Comparison of ENCODE assay signal across 8 cellular contexts in the genomic region with DNA sequence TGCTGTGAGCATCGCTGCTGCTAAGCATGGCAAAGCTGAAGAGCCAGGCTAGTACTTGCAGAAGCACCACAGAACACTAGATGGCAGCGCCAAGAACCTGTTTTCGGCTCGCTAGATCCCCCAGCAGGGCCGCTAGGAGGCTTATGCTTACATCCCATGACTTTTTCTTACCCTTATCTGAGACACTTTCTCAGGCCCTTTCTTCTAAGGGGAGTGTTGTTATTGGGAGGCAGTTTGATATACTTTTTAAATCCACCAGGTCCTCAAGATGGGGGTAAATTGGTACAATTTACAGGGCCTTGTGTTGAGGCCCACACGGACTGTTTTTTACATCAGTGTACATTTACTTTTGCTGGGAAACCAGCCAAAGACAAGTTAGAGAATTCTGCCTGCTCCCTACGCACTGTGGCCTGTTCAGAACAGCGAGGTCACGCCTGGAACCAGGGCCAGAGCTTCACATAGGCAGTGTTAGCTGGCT. TPM values are rescaled to one million over a fixed set of nuclear protein-coding genes. Genes with fewer than 3 reads are reported as not detected.
DNase-seq lines count a peak whose midpoint lies in the region; ATAC-seq, FAIRE-seq and TF ChIP-seq lines count a peak whose summit lies in the region.

No MANE protein-coding gene starts in this region.

- WGBS in ovary, 3 donors = 37 to 56% (median 52%) methylated on average over 9 of the region's 9 CpGs

- H3K4me1 ChIP-seq in ovary (ENCODE audit: insufficient read depth) (peaks cover 7% of the 10 kb centered on the region), upper lobe of right lung (peaks cover 3% of the 10 kb centered on the region)

- ATAC-seq in HG03196 (IDR thresholded peaks at IDR 0.05; ENCODE audit: unreplicated experiment) (peak; percentile 83), upper lobe of right lung (peak; percentile 91)

- DNase-seq in COLO668 (lab: John Stamatoyannopoulos, UW; ENCODE audit: unreplicated experiment) = peak; percentile 20
- peak; percentile 48 for DNase-seq in GM19239 (ENCODE audit: insufficient read length, low spot score)
- peak; percentile 95 for DNase-seq in OCI-M1 (lab: John Stamatoyannopoulos, UW)
- DNase-seq in activated T-helper 1 cell treated with Interleukin-2 at 50 U/mL for 16 hours (ENCODE audit: low read depth) = peak; percentile 23
- peak; percentile 32 for DNase-seq in foreskin melanocyte
- peak; percentile 58 to 72 (median 63) for DNase-seq in ovary
- peak; percentile 82 for DNase-seq in upper lobe of right lung

- no peak for TF ChIP-seq EP300 in ovary (IDR thresholded peaks at IDR 0.05)

- intact Hi-C loops in ovary (cut with DNase I) (no loop called here), upper lobe of right lung (cut with DNase I) (no loop called here)

- FAIRE-seq in GM19239 (lab: Jason Lieb, UNC) = peak; percentile 95

- peak overlapping the region; percentile 54 to 61 for H3K27ac ChIP-seq in ovary
- peak overlapping the region; percentile 26 for H3K27ac ChIP-seq in upper lobe of right lung

- H3K36me3 ChIP-seq in ovary (no peaks in the 10 kb centered on the region), upper lobe of right lung (no peaks in the 10 kb centered on the region)

- no peak for TF ChIP-seq POLR2A in ovary (IDR thresholded peaks at IDR 0.05)

- H3K27me3 ChIP-seq in ovary (no peaks in the 10 kb centered on the region), upper lobe of right lung (no peaks in the 10 kb centered on the region)

- no peaks in the 10 kb centered on the region for H3K9me3 ChIP-seq in ovary
- H3K9me3 ChIP-seq in upper lobe of right lung = no peaks in the 10 kb centered on the region

- H3K4me3 ChIP-seq in ovary = no peak overlapping the region
- no peak overlapping the region for H3K4me3 ChIP-seq in upper lobe of right lung

- TF ChIP-seq CTCF in ovary (IDR thresholded peaks at IDR 0.05) (peak in 2 of 3 donors; percentile 32 to 56), upper lobe of right lung (IDR thresholded peaks at IDR 0.05) (peak; percentile 81)

RNA-seq across cellular contexts. Expression of gene TRIM6, which starts 4.0 kb away (rescaled TPM):
- total RNA-seq in ovary (1 to 10 TPM; 2.3 to 6.3 (median 4.2) TPM), upper lobe of right lung (2.4 TPM)
- polyA plus RNA-seq in ovary = 1 to 10 TPM; 2.6 to 6.1 TPM

RNA-seq across cellular contexts. Expression of gene OR52B6, which starts 19.7 kb away (rescaled TPM):
- not detected for total RNA-seq in ovary
- not detected for polyA plus RNA-seq in ovary
- not detected for total RNA-seq in upper lobe of right lung

RNA-seq across cellular contexts. Expression of gene TRIM34, which starts 24.4 kb away (rescaled TPM):
- total RNA-seq in ovary (1 to 10 TPM; 4.7 to 8.8 (median 6.1) TPM), upper lobe of right lung (10.4 TPM)
- polyA plus RNA-seq in ovary = 10 to 100 TPM in 1 of 2 donors, 1 to 10 TPM in 1; 7.2 to 16.6 TPM

RNA-seq across cellular contexts. Expression of gene OR52H1, which starts 52.1 kb away (rescaled TPM):
- total RNA-seq in ovary = 1 to 10 TPM in 3 of 7 donors, under 1 TPM in 4; 0.26 to 3.6 (median 0.89) TPM
- polyA plus RNA-seq in ovary = under 1 TPM in 1 of 2 donors, not detected in 1; 0.07 TPM
- total RNA-seq in upper lobe of right lung = 0.90 TPM

Comparison
In these comparisons a context has a peak if more than half of its experiments do, and no peak if none do; other contexts are left out.
1. DNase-seq: peak in every context shown above with its lines; median percentile 95 in OCI-M1; 82 in upper lobe of right lung; 63 in ovary; 48 in GM19239; 32 in foreskin melanocyte; 23 in activated T-helper 1 cell treated with Interleukin-2 at 50 U/mL for 16 hours; 20 in COLO668.